ENCODE assay signal across 8 cellular contexts in the genomic region with DNA sequence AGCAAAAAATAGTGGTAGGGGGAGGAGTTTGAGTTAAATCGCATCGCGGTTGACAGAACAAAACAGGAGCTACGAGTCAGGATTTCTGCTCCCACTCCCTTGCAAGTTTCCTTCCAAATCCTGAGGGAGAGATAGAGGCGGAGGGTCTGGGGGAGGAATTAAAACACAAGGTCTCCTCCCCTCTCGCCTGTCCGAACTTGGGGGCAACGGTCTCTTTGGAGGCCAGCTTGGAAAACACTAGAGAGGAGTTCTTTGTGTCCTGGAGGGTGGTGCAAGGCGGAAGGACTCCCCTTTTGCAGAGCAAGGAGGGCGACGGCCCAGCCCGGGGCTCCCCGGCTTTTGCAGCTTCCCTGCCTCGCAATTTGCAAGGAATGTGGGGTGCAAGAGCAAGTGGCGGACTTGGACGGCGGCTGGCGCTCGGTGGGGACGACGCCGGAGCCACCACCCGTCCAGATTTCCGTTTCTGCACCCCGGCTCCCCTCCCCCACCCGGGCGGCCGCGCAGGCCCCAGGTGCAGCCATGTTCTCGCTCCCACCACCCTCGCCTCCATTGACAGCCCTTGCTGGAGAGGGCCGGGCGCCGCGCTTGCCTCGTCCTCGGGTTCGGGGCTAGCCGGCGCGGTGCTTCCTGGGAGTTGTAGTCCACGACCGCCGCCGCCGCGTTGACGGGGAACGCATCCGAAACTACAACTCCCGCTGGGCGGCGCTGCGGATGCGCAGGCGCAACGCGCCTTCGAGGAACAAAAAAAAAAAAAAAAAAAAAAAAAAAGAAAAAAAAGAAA. TPM values are rescaled to one million over a fixed set of nuclear protein-coding genes. Genes with fewer than 3 reads are reported as not detected.
DNase-seq lines count a peak whose midpoint lies in the region; ATAC-seq and TF ChIP-seq lines count a peak whose summit lies in the region.

No MANE protein-coding gene starts in this region.

- H3K9me3 Mint-ChIP-seq in IgD-negative memory B cell: no peaks in the 10 kb centered on the region

- H4K20me1 ChIP-seq in OCI-LY7 (ENCODE audit: insufficient read depth, low read length): no peaks in the 10 kb centered on the region

- no peaks in the 10 kb centered on the region for H3K27me3 Mint-ChIP-seq in IgD-negative memory B cell

- H3K27ac ChIP-seq in OCI-LY7 (ENCODE audit: low read depth, low read length, poor library complexity, severe bottlenecking) (peak overlapping the region; percentile 98), mucosa of rectum (ENCODE audit: low read depth in 2 of 2, low read length in 2 of 2) (peak overlapping the region; percentile 86 to 94)

- TF ChIP-seq CTCF in OCI-LY7 (conservative IDR thresholded peaks at IDR 0.05; ENCODE audit: low read length) (no peak), epithelial cell of proximal tubule (conservative IDR thresholded peaks at IDR 0.05; ENCODE audit: low read depth, low read length) (peak; percentile 20)

- peaks cover 40% of the 10 kb centered on the region for H3K79me2 ChIP-seq in OCI-LY7 (ENCODE audit: insufficient read depth, low read depth, low read length)

- H3K27ac Mint-ChIP-seq in IgD-negative memory B cell: peak overlapping the region; percentile 94 to 100 (median 94)

- POLR2A ChIA-PET in OCI-LY7 (lab: Charles Lee): interaction anchor here (0.6 to 1.5 kb wide), 5 partner anchors 13 to 1100 kb away, joined by 3 to 5 read pairs (median 3); a partner anchor contains a TSS

- peaks cover 2% of the 10 kb centered on the region for H3K36me3 Mint-ChIP-seq in IgD-negative memory B cell

- peak overlapping the region; percentile 99 for H3K4me2 ChIP-seq in OCI-LY7 (ENCODE audit: low read length)

- H3K9ac ChIP-seq in mucosa of rectum (ENCODE audit: low read depth in 1 of 2, low read length in 2 of 2): peak overlapping the region; percentile 81 to 83

- H3K4me1 Mint-ChIP-seq in IgD-negative memory B cell: peaks cover 30 to 39% (median 38%) of the 10 kb centered on the region in 3 donors

- CTCF ChIA-PET in OCI-LY7 (lab: Charles Lee; ENCODE audit: unreplicated experiment): interaction anchor here (0.6 kb wide), 1 partner anchor 256 kb away, joined by 4 read pairs; no protein-coding TSS in a partner anchor

- H3K4me3 ChIP-seq in OCI-LY7 (ENCODE audit: low read depth, low read length, poor library complexity, severe bottlenecking) (peak overlapping the region; percentile 98), epithelial cell of proximal tubule (ENCODE audit: low read depth, low read length) (peak overlapping the region; percentile 93), mucosa of rectum (ENCODE audit: low read length in 2 of 2) (peak overlapping the region; percentile 78 to 88)

- H3K27me3 ChIP-seq in mucosa of rectum (ENCODE audit: control insufficient read depth in 2 of 2, insufficient read depth in 2 of 2, low read length in 2 of 2): no peaks in the 10 kb centered on the region

- peak; percentile 57 for ATAC-seq in GM21529 (IDR thresholded peaks at IDR 0.05; ENCODE audit: unreplicated experiment)

- H3K4me3 Mint-ChIP-seq in IgD-negative memory B cell: peak overlapping the region; percentile 91 to 99 (median 97)

- DNase-seq in DMS153 treated with DMSO at 0.1 percent for 48 hours (lab: John Stamatoyannopoulos, UW; ENCODE audit: unreplicated experiment) (peak; percentile 93), OCI-LY7 (ENCODE audit: low spot score) (peak; percentile 99), activated T-cell treated with anti-CD3 and anti-CD28 coated beads for 48 hours (ENCODE audit: low read depth) (peak; percentile 99), epithelial cell of proximal tubule (ENCODE audit: low read depth) (peak; percentile 52)
- peak; percentile 98 for DNase-seq in stimulated activated CD8-positive, alpha-beta memory T cell treated with anti-CD3 and anti-CD28 coated beads, Interleukin-4, amount 100 ng/mL, for 24 hours (ENCODE audit: low read depth)

- H3K9me2 ChIP-seq in OCI-LY7 (ENCODE audit: insufficient read depth, low read length): no peaks in the 10 kb centered on the region

- no peaks in the 10 kb centered on the region for H3K9me3 ChIP-seq in OCI-LY7 (ENCODE audit: low read length)
- H3K9me3 ChIP-seq in mucosa of rectum (ENCODE audit: control insufficient read depth in 2 of 2, low read length in 2 of 2): no peaks in the 10 kb centered on the region

- intact Hi-C loops in OCI-LY7 (cut with micrococcal nuclease; ENCODE audit: unreplicated experiment): no loop called here

- no TSS peak for BruUV-seq in OCI-LY7 (replicated peaks; lab: Mats Ljungman, UMichigan)

- H3K36me3 ChIP-seq in OCI-LY7 (ENCODE audit: insufficient read depth, low read length): peaks cover 21% of the 10 kb centered on the region
- no peaks in the 10 kb centered on the region for H3K36me3 ChIP-seq in mucosa of rectum (ENCODE audit: control insufficient read depth in 2 of 2, insufficient read depth in 2 of 2, low read length in 2 of 2)

- peak overlapping the region; percentile 61; the same call in 1 of the 2 replicates for H2AFZ ChIP-seq in OCI-LY7 (ENCODE audit: low read length)

- H3K4me1 ChIP-seq in OCI-LY7 (ENCODE audit: insufficient read depth, low read length, poor library complexity, severe bottlenecking) (peaks cover 53% of the 10 kb centered on the region), mucosa of rectum (ENCODE audit: control insufficient read depth in 2 of 2, insufficient read depth in 2 of 2, low read length in 2 of 2) (peaks cover 11 to 20% of the 10 kb centered on the region in 2 donors)

RNA-seq across cellular contexts. Expression of a gene that starts 0.4 kb away (rescaled TPM):
- polyA plus RNA-seq in IgD-negative memory B cell: 81.5 TPM
- 145 and 188 TPM in 2 replicates for total RNA-seq in OCI-LY7 (2014; rRNA removed; shearing (Covaris generic))
- 269 and 281 TPM in 2 replicates for total RNA-seq in OCI-LY7 (2022)
- total RNA-seq in epithelial cell of proximal tubule: 84.1 and 101 TPM in 2 replicates

Comparison
In these comparisons a context has a peak if more than half of its experiments do, and no peak if none do; other contexts are left out.
1. Peak in every context shown above with its lines: DNase-seq, ATAC-seq, H3K4me3 ChIP-seq and H3K27ac ChIP-seq.